In the genomic region with DNA sequence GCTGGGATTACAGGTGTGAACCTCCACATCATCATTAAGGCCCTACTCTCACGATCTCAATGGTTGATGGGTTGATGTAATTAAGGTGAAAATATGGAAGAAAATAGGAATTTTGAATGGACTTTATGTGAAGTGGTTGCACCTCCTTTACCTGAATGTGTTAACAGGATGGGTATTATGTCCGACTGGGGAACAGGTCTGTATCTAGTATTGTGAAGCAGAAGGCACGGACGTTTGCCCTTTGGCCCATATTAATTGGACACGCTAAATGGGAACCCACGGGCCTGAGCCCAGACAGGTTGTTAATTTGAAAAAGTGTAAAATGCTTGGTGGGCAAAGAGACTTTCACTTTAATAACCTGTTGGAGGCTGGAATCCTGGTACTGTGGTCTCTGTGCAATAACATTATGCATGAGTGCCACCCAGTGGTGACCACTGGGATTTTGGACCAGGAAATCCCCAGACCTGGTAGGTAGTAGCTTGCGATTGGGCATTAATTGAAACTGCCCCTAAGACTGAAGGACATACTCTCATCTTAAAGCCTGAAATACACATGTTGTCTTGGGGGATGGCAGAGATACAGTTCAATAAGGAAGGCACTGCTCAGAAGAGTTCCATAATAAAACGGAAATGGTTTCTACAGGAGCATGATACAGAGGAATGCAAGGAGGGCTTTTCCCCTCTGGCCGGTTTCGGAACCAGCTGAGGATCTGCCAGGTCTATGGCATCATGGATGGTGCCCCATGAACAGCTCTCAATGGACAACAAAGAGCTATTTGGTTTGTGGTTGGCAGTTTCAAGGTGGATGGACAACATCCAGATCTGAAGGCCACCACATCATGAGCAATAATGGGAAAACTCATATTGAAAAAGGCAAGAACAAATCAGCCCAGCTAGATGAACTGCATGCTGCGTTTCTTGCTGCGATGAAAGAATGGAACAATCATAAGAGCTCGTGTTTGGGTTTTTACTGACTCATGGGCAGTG, we compare ENCODE assay signal across 8 cellular contexts. TPM values are rescaled to one million over a fixed set of nuclear protein-coding genes. Genes with fewer than 3 reads are reported as not detected.
A peak's percentile ranks its signal among the peaks of the same experiment; 100 is the strongest.
DNase-seq lines count a peak whose midpoint lies in the region; ATAC-seq and TF ChIP-seq lines count a peak whose summit lies in the region.

No MANE protein-coding gene starts in this region.

- H3K27me3 Mint-ChIP-seq in activated T-helper 17 cell treated with anti-CD3 and anti-CD28 coated beads, Interleukin-2, amount 50 U/mL, for 72 hours: peaks cover 2% of the 10 kb centered on the region

- H3K9me3 ChIP-seq in thyroid gland: no peaks in the 10 kb centered on the region

- POLR2A ChIA-PET in RWPE1 (lab: Yijun Ruan, JAX; ENCODE audit: low non-redundant PET): interaction anchor here (0.7 to 1.0 kb wide), 2 partner anchors 27 to 136 kb away, joined by 3 read pairs; no protein-coding TSS in a partner anchor

- CTCF ChIA-PET in RWPE1 (lab: Yijun Ruan, JAX): interaction anchor here (0.5 to 6.9 kb wide), 12 partner anchors 16 to 1359 kb away, joined by 3 to 53 read pairs (median 4); no protein-coding TSS in a partner anchor

- peaks cover 14% of the 10 kb centered on the region for H3K4me1 Mint-ChIP-seq in activated T-helper 17 cell treated with anti-CD3 and anti-CD28 coated beads, Interleukin-2, amount 50 U/mL, for 72 hours

- H3K27me3 ChIP-seq in thyroid gland: no peaks in the 10 kb centered on the region

- H3K9me3 Mint-ChIP-seq in activated T-helper 17 cell treated with anti-CD3 and anti-CD28 coated beads, Interleukin-2, amount 50 U/mL, for 72 hours: no peaks in the 10 kb centered on the region

- no peak overlapping the region for H3K4me3 ChIP-seq in fibroblast of villous mesenchyme (ENCODE audit: low read depth, low read length)
- no peak overlapping the region for H3K4me3 ChIP-seq in thyroid gland (replicated peaks in 1 of 3)

- no peaks in the 10 kb centered on the region for H3K36me3 ChIP-seq in thyroid gland

- peak; percentile 96 for TF ChIP-seq CTCF in RWPE1 (conservative IDR thresholded peaks at IDR 0.05; ENCODE audit: low read depth)
- peak; percentile 83 for TF ChIP-seq CTCF in fibroblast of villous mesenchyme (IDR thresholded peaks at IDR 0.05; ENCODE audit: insufficient read depth, low read depth, low read length)
- peak; percentile 44 to 95 (median 80) for TF ChIP-seq CTCF in thyroid gland (IDR thresholded peaks at IDR 0.05)

- DNase-seq in A172 (ENCODE audit: low spot score) (peak; percentile 70), Kasumi-1 (lab: John Stamatoyannopoulos, UW) (peak; percentile 69 to 73), RWPE1 (ENCODE audit: low spot score) (peak; percentile 92), fibroblast of villous mesenchyme (ENCODE audit: low read depth) (peak; percentile 81), nucleus accumbens (lab: John Stamatoyannopoulos, UW) (peak in 47 of 56 donors; percentile 9 to 85 (median 51)), thyroid gland (peak; percentile 79 to 83)

- peak; percentile 52 for ATAC-seq in GM18502 (IDR thresholded peaks at IDR 0.05; ENCODE audit: poor library complexity, unreplicated experiment)
- ATAC-seq in activated T-helper 17 cell treated with anti-CD3 and anti-CD28 coated beads, Interleukin-2, amount 50 U/mL, for 72 hours (replicated peaks): peak; percentile 89

- H3K36me3 Mint-ChIP-seq in activated T-helper 17 cell treated with anti-CD3 and anti-CD28 coated beads, Interleukin-2, amount 50 U/mL, for 72 hours (ENCODE audit: low read depth): no peaks in the 10 kb centered on the region

- peak overlapping the region; percentile 47 for H3K4me3 Mint-ChIP-seq in activated T-helper 17 cell treated with anti-CD3 and anti-CD28 coated beads, Interleukin-2, amount 50 U/mL, for 72 hours

- intact Hi-C loops in thyroid gland (cut with DNase I): loop anchor here (2.0 to 5.0 kb wide), 2 partner anchors 74 to 464 kb away; partner anchors contain the start of genes CENPP and NOL8

- WGBS in thyroid gland, 2 donors: 44 to 47% methylated on average over 13 of the region's 13 CpGs

- no peak for TF ChIP-seq POLR2A in thyroid gland (IDR thresholded peaks at IDR 0.05)

- H3K27ac ChIP-seq in RWPE1: no peak overlapping the region
- no peak overlapping the region for H3K27ac ChIP-seq in thyroid gland

- H3K4me1 ChIP-seq in thyroid gland: no peaks in the 10 kb centered on the region

- H3K27ac Mint-ChIP-seq in activated T-helper 17 cell treated with anti-CD3 and anti-CD28 coated beads, Interleukin-2, amount 50 U/mL, for 72 hours: peak overlapping the region; percentile 82

RNA-seq across cellular contexts. Expression of gene BICD2, which starts 26.2 kb away (rescaled TPM):
- 29.8 and 31.7 TPM in 2 replicates for total RNA-seq in A172 (2014; rRNA removed; shearing (Covaris generic))
- total RNA-seq in activated T-helper 17 cell treated with anti-CD3 and anti-CD28 coated beads, Interleukin-2, amount 50 U/mL, for 72 hours: 10 to 100 TPM; 14.2 to 24.9 TPM
- total RNA-seq in fibroblast of villous mesenchyme (37.4 and 40.6 TPM in 2 replicates), thyroid gland (10 to 100 TPM; 26.1 to 33.3 (median 28.2) TPM)
